Comparison of ENCODE assay signal across 31 cellular contexts in the genomic region with DNA sequence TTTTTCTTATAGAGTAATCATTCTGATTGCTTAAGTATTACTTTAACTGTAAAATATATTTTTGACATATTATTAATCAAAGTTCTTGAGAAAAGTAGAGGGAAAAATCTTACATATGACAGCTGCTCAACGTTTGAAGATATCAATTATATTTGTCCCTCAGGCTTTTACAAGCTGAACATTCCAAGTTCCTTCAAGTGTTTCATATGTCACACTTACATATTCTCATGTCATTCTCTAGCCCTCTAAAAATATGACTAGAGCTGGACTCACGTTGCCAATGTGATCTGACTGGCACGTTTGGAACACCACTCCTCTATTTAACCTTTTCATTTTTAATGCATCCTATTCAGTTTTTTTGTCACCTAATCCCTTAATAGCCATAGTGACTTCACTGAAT.
"Had no signal": no experiment of that assay in that cellular context is flagged by ENCODE, and none has a peak within 500 bp of the region (broad histone marks: within the 10 kb centered on the region; RNA-seq: fewer than 3 reads in every experiment).

No MANE protein-coding gene starts in this region.

- H3K79me2 ChIP-seq: parathyroid adenoma had no signal

- H2AFZ ChIP-seq: neural progenitor cell, parathyroid adenoma had no signal

- H3K36me3 ChIP-seq: neural progenitor cell, ovary, right lobe of liver, sigmoid colon, spleen, suprapubic skin, tibial artery, transverse colon, upper lobe of right lung, uterus had no signal

- H3K9me3 ChIP-seq: ovary, psoas muscle, right lobe of liver, sigmoid colon, spleen, suprapubic skin, testis, tibial artery, transverse colon, upper lobe of right lung, uterus had no signal

- DNase-seq: naive thymus-derived CD8-positive, alpha-beta T cell; nephron progenitor cell; occipital lobe; ovary; posterior cingulate gyrus; psoas muscle; right cardiac atrium; right lobe of liver; sigmoid colon; spleen; stimulated activated CD4-positive, alpha-beta T cell treated with anti-CD3 and anti-CD28 coated beads, Interleukin-12 subunit alpha, Interleukin-12 subunit beta, amount 100 ng/mL, for 4 hours; stimulated activated CD4-positive, alpha-beta T cell treated with anti-CD3 and anti-CD28 coated beads, Interleukin-1b, Interleukin-23, amount 100 ng/mL, for 48 hours; stimulated activated CD4-positive, alpha-beta T cell treated with anti-CD3 and anti-CD28 coated beads, Interleukin-4, amount 100 ng/mL, for 1 hour; stimulated activated CD4-positive, alpha-beta T cell treated with anti-CD3 and anti-CD28 coated beads, Interleukin-4, amount 100 ng/mL, for 4 hours; stimulated activated CD8-positive, alpha-beta memory T cell treated with anti-CD3 and anti-CD28 coated beads, Interleukin-4, amount 100 ng/mL, for 48 hours; stimulated activated naive CD4-positive, alpha-beta T cell; stimulated activated naive CD8-positive, alpha-beta T cell treated with anti-CD3 and anti-CD28 coated beads, Interleukin-15, amount 100 ng/mL, for 72 hours; stimulated activated naive CD8-positive, alpha-beta T cell treated with anti-CD3 and anti-CD28 coated beads, Interleukin-15, Interleukin-2, amounts not matched to agents 100 U/mL and 50 U/mL, for 24 hours; substantia nigra; testis; tibial artery; transverse colon; upper lobe of right lung; uterus had no signal

- H3K27ac ChIP-seq: neural progenitor cell, ovary, parathyroid adenoma, psoas muscle, right lobe of liver, sigmoid colon, skin epidermis, spleen, suprapubic skin, testis, tibial artery, transverse colon, upper lobe of right lung, uterus had no signal

- ATAC-seq: naive thymus-derived CD8-positive, alpha-beta T cell; natural killer cell treated with Interleukin-12 subunit alpha and Interleukin-12 subunit beta and Interleukin-15 and Interleukin-18, amount 100 ng/mL, for 72 hours; psoas muscle; right cardiac atrium; right lobe of liver; stimulated activated memory B cell treated with anti-CD40 and anti-IgM and Interleukin-4, amounts not matched to agents 10 μg/mL and 1 μg/mL and 100 μg/mL, for 72 hours; stimulated activated naive CD8-positive, alpha-beta T cell treated with anti-CD3 and anti-CD28 coated beads, Interleukin-15, amount 100 ng/mL, for 72 hours; stimulated activated naive CD8-positive, alpha-beta T cell treated with anti-CD3 and anti-CD28 coated beads, Interleukin-15, Interleukin-2, amounts not matched to agents 100 U/mL and 50 U/mL, for 24 hours; upper lobe of right lung had no signal

- H3K27me3 ChIP-seq: neural progenitor cell, ovary, right lobe of liver, sigmoid colon, spleen, suprapubic skin, testis, tibial artery, transverse colon, upper lobe of right lung, uterus had no signal

- H3K4me3 ChIP-seq: neural progenitor cell, ovary, psoas muscle, right lobe of liver, sigmoid colon, skin epidermis, smooth muscle cell, spleen, suprapubic skin, testis, tibial artery, transverse colon, upper lobe of right lung, uterus had no signal

- H3K4me2 ChIP-seq: neural progenitor cell, smooth muscle cell had no signal

- H3K9ac ChIP-seq: neural progenitor cell, parathyroid adenoma had no signal
